In genomic region chr11:21205205-21205604, GRCh38 we compare ENCODE assay signal across 30 cellular contexts.
"Had no signal": no experiment of that assay in that cellular context is flagged by ENCODE, and none has a peak within 500 bp of the region (broad histone marks: within the 10 kb centered on the region; RNA-seq: fewer than 3 reads in every experiment).

No MANE protein-coding gene starts in this region.

- H3K4me3 ChIP-seq: left lung, lower lobe of right lung, ovary, right atrium auricular region, skin epidermis, stomach, testis, thyroid gland, transverse colon, upper lobe of left lung, vagina had no signal

- ATAC-seq: left colon; left lung; lower lobe of right lung; natural killer cell; sciatic nerve; stimulated activated naive B cell treated with anti-CD40 and anti-IgM and Interleukin-4, amounts not matched to agents 10 μg/mL and 1 μg/mL and 100 μg/mL, for 72 hours; stimulated activated naive CD8-positive, alpha-beta T cell treated with anti-CD3 and anti-CD28 coated beads, Interleukin-15, Interleukin-2, amounts not matched to agents 100 U/mL and 50 U/mL, for 24 hours had no signal

- DNase-seq: hippocampal formation; immature natural killer cell; kidney; left colon; left lung; lower lobe of right lung; mammary epithelial cell; mesendoderm; naive B cell; natural killer cell; nephron progenitor cell; ovary; stimulated activated CD4-positive, alpha-beta T cell treated with anti-CD3 and anti-CD28 coated beads, Interleukin-12 subunit alpha, Interleukin-12 subunit beta, amount 100 ng/mL, for 4 hours; stimulated activated CD4-positive, alpha-beta T cell treated with anti-CD3 and anti-CD28 coated beads, Interleukin-15, amount 100 ng/mL, for 24 hours; stimulated activated CD4-positive, alpha-beta T cell treated with anti-CD3 and anti-CD28 coated beads, Interleukin-2, amount 100 ng/mL, for 24 hours; stimulated activated CD4-positive, alpha-beta T cell treated with anti-CD3 and anti-CD28 coated beads, Interleukin-4, amount 100 ng/mL, for 1 hour; stimulated activated naive B cell treated with anti-CD40 and anti-IgM and Interleukin-4, amounts not matched to agents 10 μg/mL and 1 μg/mL and 100 μg/mL, for 72 hours; stimulated activated naive CD8-positive, alpha-beta T cell treated with anti-CD3 and anti-CD28 coated beads, Interleukin-15, Interleukin-2, amounts not matched to agents 100 U/mL and 50 U/mL, for 24 hours; stomach; testis; thyroid gland; transverse colon had no signal

- H3K4me1 ChIP-seq: left lung, lower lobe of right lung, right atrium auricular region, stomach, testis, thyroid gland, transverse colon, upper lobe of left lung, vagina had no signal

- H3K36me3 Mint-ChIP-seq: immature natural killer cell; mesothelial cell of epicardium; natural killer cell; stimulated activated naive B cell treated with anti-CD40 and anti-IgM and Interleukin-4, amounts not matched to agents 10 μg/mL and 1 μg/mL and 100 μg/mL, for 72 hours had no signal

- H3K27me3 Mint-ChIP-seq: naive B cell; progenitor cell of endocrine pancreas; stimulated activated naive B cell treated with anti-CD40 and anti-IgM and Interleukin-4, amounts not matched to agents 10 μg/mL and 1 μg/mL and 100 μg/mL, for 72 hours had no signal

- H3K4me3 Mint-ChIP-seq: immature natural killer cell; mesothelial cell of epicardium; naive B cell; natural killer cell; nephron progenitor cell; stimulated activated naive B cell treated with anti-CD40 and anti-IgM and Interleukin-4, amounts not matched to agents 10 μg/mL and 1 μg/mL and 100 μg/mL, for 72 hours had no signal

- H3K27ac Mint-ChIP-seq: immature natural killer cell; mesothelial cell of epicardium; naive B cell; natural killer cell; nephron progenitor cell; progenitor cell of endocrine pancreas; stimulated activated naive B cell treated with anti-CD40 and anti-IgM and Interleukin-4, amounts not matched to agents 10 μg/mL and 1 μg/mL and 100 μg/mL, for 72 hours had no signal

- H3K36me3 ChIP-seq: left lung, lower lobe of right lung, ovary, right atrium auricular region, stomach, thyroid gland, transverse colon, upper lobe of left lung, vagina had no signal

- H3K27me3 ChIP-seq: left lung, ovary, right atrium auricular region, stomach, testis, thyroid gland, transverse colon, upper lobe of left lung, vagina had no signal

- FAIRE-seq: islet of Langerhans, kidney had no signal

- H3K4me1 Mint-ChIP-seq: immature natural killer cell; mesothelial cell of epicardium; naive B cell; natural killer cell; nephron progenitor cell; stimulated activated naive B cell treated with anti-CD40 and anti-IgM and Interleukin-4, amounts not matched to agents 10 μg/mL and 1 μg/mL and 100 μg/mL, for 72 hours had no signal

- H3K27ac ChIP-seq: left lung, lower lobe of right lung, ovary, right atrium auricular region, skin epidermis, stomach, testis, thyroid gland, transverse colon, upper lobe of left lung, vagina had no signal

- H3K9me3 ChIP-seq: lower lobe of right lung, ovary, right atrium auricular region, testis, thyroid gland, transverse colon, upper lobe of left lung, vagina had no signal
